Comparison of ENCODE assay signal across 8 cellular contexts in genomic region chr4:183098723-183099536, GRCh38. TPM values are rescaled to one million over a fixed set of nuclear protein-coding genes. Genes with fewer than 3 reads are reported as not detected.
A peak's percentile ranks its signal among the peaks of the same experiment; 100 is the strongest.
DNase-seq lines count a peak whose midpoint lies in the region; ATAC-seq lines count a peak whose summit lies in the region.

Gene WWC2, plus strand, starts transcription at chr4:183099257. Its CDS starts 235 bp downstream, at chr4:183099492.

- peak within 1 kb of the TSS; percentile 87 for H3K4me3 ChIP-seq in SJCRH30

- 0 out of 2 replicates have a peak, but pooled peaks cover 3% of the 10 kb centered on the region for H3K4me1 ChIP-seq in SJCRH30

- no peaks in the 10 kb centered on the region for H3K36me3 Mint-ChIP-seq in naive thymus-derived CD8-positive, alpha-beta T cell

- peak within 1 kb of the TSS; percentile 72 to 86 (median 76) for H3K4me3 Mint-ChIP-seq in naive thymus-derived CD8-positive, alpha-beta T cell

- H3K4me1 Mint-ChIP-seq in naive thymus-derived CD8-positive, alpha-beta T cell: peaks cover 2 to 18% (median 11%) of the 10 kb centered on the region in 4 donors

- H3K27me3 Mint-ChIP-seq in naive thymus-derived CD8-positive, alpha-beta T cell: peaks cover 0 to 29% (median 7%) of the 10 kb centered on the region in 5 donors

- H3K9me3 ChIP-seq in SJCRH30 (replicated peaks): no peaks in the 10 kb centered on the region

- H3K27me3 ChIP-seq in SJCRH30: no peaks in the 10 kb centered on the region

- ATAC-seq in GM19397 (IDR thresholded peaks at IDR 0.05; ENCODE audit: unreplicated experiment): peak; percentile 78
- ATAC-seq in naive thymus-derived CD8-positive, alpha-beta T cell: peak; percentile 80 to 84

- DNase-seq in AG20443 (ENCODE audit: low spot score) (peak; percentile 95), HS-5 (ENCODE audit: low read depth) (peak; percentile 71), SJCRH30 (peak; percentile 84 to 85), fibroblast of the conjunctiva (ENCODE audit: low read depth) (peak; percentile 77)
- peak; percentile 19 to 60 (median 23) for DNase-seq in activated naive CD4-positive, alpha-beta T cell (lab: John Stamatoyannopoulos, UW)
- peak; percentile 37 to 79 (median 52) for DNase-seq in naive thymus-derived CD8-positive, alpha-beta T cell
- DNase-seq in stimulated activated naive CD4-positive, alpha-beta T cell treated with Interleukin-2 at 50 U/mL for 16 hours (lab: John Stamatoyannopoulos, UW): peak; percentile 58

- H3K27ac Mint-ChIP-seq in naive thymus-derived CD8-positive, alpha-beta T cell: peak within 1 kb of the TSS in 4 of 10 donors; percentile 14 to 70 (median 65)

- H3K27ac ChIP-seq in SJCRH30: peak within 1 kb of the TSS; percentile 85

- H3K9me3 Mint-ChIP-seq in naive thymus-derived CD8-positive, alpha-beta T cell: peaks cover 0 to 1% (median 0%) of the 10 kb centered on the region in 9 donors

- H3K36me3 ChIP-seq in SJCRH30: no peaks in the 10 kb centered on the region

- POLR2A ChIA-PET in naive thymus-derived CD8-positive, alpha-beta T cell (lab: Charles Lee): interaction anchor here (0.8 to 1.2 kb wide), 3 partner anchors 17 to 344 kb away, joined by 3 read pairs; no protein-coding TSS in a partner anchor

RNA-seq across cellular contexts. Expression of gene WWC2, which starts in this region (rescaled TPM):
- 23.3 and 23.7 TPM in 2 replicates for total RNA-seq in SJCRH30 (2014; rRNA removed; shearing (Covaris generic))
- total RNA-seq in naive thymus-derived CD8-positive, alpha-beta T cell: 1 to 10 TPM; 7.4 to 8.0 TPM
- polyA plus RNA-seq in naive thymus-derived CD8-positive, alpha-beta T cell: 1 to 10 TPM in 1 of 3 donors, under 1 TPM in 2; 0.59 to 1.0 (median 0.77) TPM

Comparison
In these comparisons a context has a peak if more than half of its experiments do, and no peak if none do; other contexts are left out.
1. Peak in every context shown above with its lines: DNase-seq, ATAC-seq, H3K4me3 ChIP-seq and H3K27ac ChIP-seq.
2. DNase-seq: peak in every context shown above with its lines; median percentile 95 in AG20443; 84 in SJCRH30; 77 in fibroblast of the conjunctiva; 71 in HS-5; 58 in stimulated activated naive CD4-positive, alpha-beta T cell treated with Interleukin-2 at 50 U/mL for 16 hours; 52 in naive thymus-derived CD8-positive, alpha-beta T cell; 23 in activated naive CD4-positive, alpha-beta T cell.